In genomic region chr11:61509058-61510029, GRCh38 we compare ENCODE assay signal across 9 cellular contexts. TPM values are rescaled to one million over a fixed set of nuclear protein-coding genes. Genes with fewer than 3 reads are reported as not detected.
A peak's percentile ranks its signal among the peaks of the same experiment; 100 is the strongest.
DNase-seq lines count a peak whose midpoint lies in the region; ATAC-seq and TF ChIP-seq lines count a peak whose summit lies in the region.
"Had no signal": no experiment of that assay in that cellular context is flagged by ENCODE, and none has a peak within 500 bp of the region (broad histone marks: within the 10 kb centered on the region; RNA-seq: fewer than 3 reads in every experiment).

No MANE protein-coding gene starts in this region.

- H3K4me3 ChIP-seq in liver (ENCODE audit: low read depth in 1 of 3, low read length in 3 of 3): peak overlapping the region in 1 of 3 donors; percentile 16

- ATAC-seq in HG02623 (IDR thresholded peaks at IDR 0.05; ENCODE audit: unreplicated experiment) (peak; percentile 48), GM21381 (IDR thresholded peaks at IDR 0.05; ENCODE audit: unreplicated experiment) (no peak)

- no peak overlapping the region for H3K27ac ChIP-seq in liver (ENCODE audit: low read depth in 1 of 2, low read length in 2 of 2)

- TF ChIP-seq CTCF in liver (IDR thresholded peaks at IDR 0.05; ENCODE audit: low read depth, low read length, missing input control): peak; percentile 64

- no peaks in the 10 kb centered on the region for H3K9me3 ChIP-seq in liver (ENCODE audit: control insufficient read depth in 4 of 4, low read length in 3 of 4)

- 9% methylated on average over 116 of the region's 116 CpGs for WGBS in liver

- no peaks in the 10 kb centered on the region for H3K36me3 ChIP-seq in liver (ENCODE audit: control insufficient read depth in 4 of 4, insufficient read depth in 3 of 4, low read depth in 1 of 4, low read length in 3 of 4)

- H3K4me1 ChIP-seq in liver (ENCODE audit: control insufficient read depth in 4 of 4, insufficient read depth in 4 of 4, low read length in 3 of 4): peaks cover 9 to 14% (median 12%) of the 10 kb centered on the region in 4 donors

- DNase-seq in EH (ENCODE audit: low read depth) (peak; percentile 73), NCI-H2081 treated with DMSO at 0.1 percent for 48 hours (lab: John Stamatoyannopoulos, UW) (peak; percentile 23), dedifferentiated amniotic fluid mesenchymal stem cell (ENCODE audit: extremely low spot score) (peak; percentile 51)
- peak; percentile 27 to 53 for DNase-seq in activated CD4-positive, alpha-beta T cell treated with anti-CD3 and anti-CD28 coated beads for 4 hours
- peak; percentile 66 for DNase-seq in stimulated activated CD4-positive, alpha-beta T cell treated with anti-CD3 and anti-CD28 coated beads, Interleukin-4, amount 100 ng/mL, for 1 hour

- no peak overlapping the region for H3K9ac ChIP-seq in liver (ENCODE audit: low read depth in 1 of 2, low read length in 2 of 2)

- peak; percentile 59 to 71 for TF ChIP-seq RAD21 in liver (IDR thresholded peaks at IDR 0.05)

- peaks cover 0 to 6% (median 0%) of the 10 kb centered on the region in 4 donors for H3K27me3 ChIP-seq in liver (ENCODE audit: control insufficient read depth in 4 of 4, insufficient read depth in 4 of 4, low read length in 3 of 4)

TF ChIP-seq in liver, 16 proteins besides CTCF, POLR2A, EP300 and RAD21:
- TF ChIP-seq MAX (IDR thresholded peaks at IDR 0.05) (no peak), EGR1 (IDR thresholded peaks at IDR 0.05; ENCODE audit: low read depth in 2 of 2) (no peak), NR2F2 (IDR thresholded peaks at IDR 0.05) (no peak), FOXA2 (IDR thresholded peaks at IDR 0.05) (no peak), HNF4G (IDR thresholded peaks at IDR 0.05) (no peak), JUND (IDR thresholded peaks at IDR 0.05) (no peak), GABPA (IDR thresholded peaks at IDR 0.05 in 1 of 2, conservative IDR thresholded peaks at IDR 0.05 in 1 of 2) (no peak), RXRA (IDR thresholded peaks at IDR 0.05) (no peak), YY1 (IDR thresholded peaks at IDR 0.05) (no peak), SP1 (IDR thresholded peaks at IDR 0.05) (no peak), FOXA1 (IDR thresholded peaks at IDR 0.05) (no peak)

RNA-seq across cellular contexts. Expression of gene LRRC10B, which starts 0.8 kb away (rescaled TPM):
- under 1 TPM in 1 of 2 donors, not detected in 1; 0.08 TPM for total RNA-seq in liver
- polyA plus RNA-seq in liver: under 1 TPM in 1 of 2 donors, not detected in 1; 0.03 TPM
- total RNA-seq: activated CD8-positive, alpha-beta memory T cell treated with anti-CD3 and anti-CD28 coated beads for 36 hours had no signal

Comparison
In these comparisons a context has a peak if more than half of its experiments do, and no peak if none do; other contexts are left out.
1. DNase-seq: peak in every context shown above with its lines; median percentile 73 in EH; 66 in stimulated activated CD4-positive, alpha-beta T cell treated with anti-CD3 and anti-CD28 coated beads, Interleukin-4, amount 100 ng/mL, for 1 hour; 51 in dedifferentiated amniotic fluid mesenchymal stem cell; 40 in activated CD4-positive, alpha-beta T cell treated with anti-CD3 and anti-CD28 coated beads for 4 hours; 23 in NCI-H2081 treated with DMSO at 0.1 percent for 48 hours.